In the genomic region with DNA sequence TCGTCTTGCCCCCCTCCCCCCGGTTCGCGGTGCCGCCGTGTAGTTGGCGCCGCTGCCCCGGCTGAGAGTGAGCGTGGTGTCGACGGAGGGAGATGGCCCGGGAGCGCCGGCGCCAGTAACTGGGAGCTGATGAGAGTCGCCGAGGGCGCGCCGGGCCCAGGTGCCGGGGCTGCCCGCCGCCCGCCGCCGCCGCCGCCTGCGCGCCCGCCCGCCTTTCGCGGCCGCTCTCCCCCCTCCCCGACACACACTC, we compare ENCODE assay signal across 8 cellular contexts. TPM values are rescaled to one million over a fixed set of nuclear protein-coding genes. Genes with fewer than 3 reads are reported as not detected.
A peak's percentile ranks its signal among the peaks of the same experiment; 100 is the strongest.
DNase-seq lines count a peak whose midpoint lies in the region; ATAC-seq and TF ChIP-seq lines count a peak whose summit lies in the region.

No MANE protein-coding gene starts in this region.

- H3K27me3 ChIP-seq in cardiac muscle cell (no peaks in the 10 kb centered on the region), HL-60 (ENCODE audit: insufficient read depth, poor library complexity, severe bottlenecking) (no peaks in the 10 kb centered on the region)

- no peaks in the 10 kb centered on the region for H3K9me3 ChIP-seq in cardiac muscle cell (ENCODE audit: low read depth)

- H3K4me3 Mint-ChIP-seq in naive thymus-derived CD8-positive, alpha-beta T cell: peak overlapping the region; percentile 95 to 100 (median 98)

- TF ChIP-seq CTCF in cardiac muscle cell (IDR thresholded peaks at IDR 0.05; ENCODE audit: low read depth, low read length) (no peak), HL-60 (IDR thresholded peaks at IDR 0.05; ENCODE audit: insufficient read depth, low read length) (no peak), cardiac fibroblast (IDR thresholded peaks at IDR 0.05; ENCODE audit: low read depth, low read length) (no peak)

- H3K4me1 Mint-ChIP-seq in naive thymus-derived CD8-positive, alpha-beta T cell: peaks cover 33 to 80% (median 73%) of the 10 kb centered on the region in 4 donors

- peaks cover 0 to 38% (median 18%) of the 10 kb centered on the region in 3 donors for H3K36me3 Mint-ChIP-seq in naive thymus-derived CD8-positive, alpha-beta T cell

- intact Hi-C loops in Right ventricle myocardium inferior (cut with DNase I): loop anchor here (5.0 kb wide), 3 partner anchors 101 to 1291 kb away; partner anchors contain the start of genes ACBD5 and BAMBI

- peaks cover 0 to 2% (median 0%) of the 10 kb centered on the region in 5 donors for H3K27me3 Mint-ChIP-seq in naive thymus-derived CD8-positive, alpha-beta T cell

- H3K4me3 ChIP-seq in cardiac muscle cell: peak overlapping the region; percentile 79
- H3K4me3 ChIP-seq in HL-60 (replicated peaks; ENCODE audit: insufficient read depth, low read length): peak overlapping the region; percentile 60
- H3K4me3 ChIP-seq in cardiac fibroblast (replicated peaks in 1 of 2; ENCODE audit: low read depth in 2 of 2, low read length in 2 of 2): peak overlapping the region; percentile 89 to 94

- no peak for DNase-seq in cardiac muscle cell (ENCODE audit: low read depth in 1 of 2, low spot score in 1 of 2)
- DNase-seq in Right ventricle myocardium inferior (ENCODE audit: missing footprints): no peak
- DNase-seq in HL-60 (ENCODE audit: low read depth in 1 of 2, low spot score in 1 of 2): no peak
- DNase-seq in cardiac fibroblast (ENCODE audit: low read depth in 2 of 2): no peak
- no peak for DNase-seq in naive thymus-derived CD8-positive, alpha-beta T cell
- DNase-seq in DMS 273 (lab: John Stamatoyannopoulos, UW; ENCODE audit: unreplicated experiment): no peak
- no peak for DNase-seq in NCI-H82 treated with DMSO at 0.1 percent for 48 hours (lab: John Stamatoyannopoulos, UW; ENCODE audit: unreplicated experiment)
- DNase-seq in SHP77 (lab: John Stamatoyannopoulos, UW): no peak

- H3K36me3 ChIP-seq in cardiac muscle cell: peaks cover 32% of the 10 kb centered on the region

- ATAC-seq in Right ventricle myocardium inferior: no peak
- peak in 1 of 2 donors; percentile 13 for ATAC-seq in naive thymus-derived CD8-positive, alpha-beta T cell

- peak overlapping the region in 9 of 10 donors; percentile 99 to 100 (median 100) for H3K27ac Mint-ChIP-seq in naive thymus-derived CD8-positive, alpha-beta T cell

- POLR2A ChIA-PET in naive thymus-derived CD8-positive, alpha-beta T cell (lab: Charles Lee): interaction anchor here (0.8 to 1.8 kb wide), 7 partner anchors 18 to 1379 kb away, joined by 3 to 8 read pairs (median 4); partner anchors contain the start of genes RAB18 and YME1L1

- peaks cover 0 to 2% (median 0%) of the 10 kb centered on the region in 9 donors for H3K9me3 Mint-ChIP-seq in naive thymus-derived CD8-positive, alpha-beta T cell

- H3K27ac ChIP-seq in cardiac muscle cell (peak overlapping the region; percentile 99), HL-60 (replicated peaks) (peak overlapping the region; percentile 100)

- peaks cover 24% of the 10 kb centered on the region for H3K4me1 ChIP-seq in cardiac muscle cell (ENCODE audit: low read depth)

RNA-seq across cellular contexts. Expression of gene WAC, which starts 0.3 kb away (rescaled TPM):
- 113 and 141 TPM in 2 replicates for total RNA-seq in cardiac muscle cell
- polyA plus RNA-seq in cardiac muscle cell: 72.2 and 109 TPM in 2 replicates
- 100 TPM for total RNA-seq in Right ventricle myocardium inferior
- total RNA-seq in naive thymus-derived CD8-positive, alpha-beta T cell: 100 to 1,000 TPM; 206 to 213 TPM
- polyA plus RNA-seq in naive thymus-derived CD8-positive, alpha-beta T cell: 100 to 1,000 TPM in 1 of 3 donors, 10 to 100 TPM in 2; 84.2 to 108 (median 92.2) TPM
